8 cellular contexts compared by ENCODE assay signal in the genomic region with DNA sequence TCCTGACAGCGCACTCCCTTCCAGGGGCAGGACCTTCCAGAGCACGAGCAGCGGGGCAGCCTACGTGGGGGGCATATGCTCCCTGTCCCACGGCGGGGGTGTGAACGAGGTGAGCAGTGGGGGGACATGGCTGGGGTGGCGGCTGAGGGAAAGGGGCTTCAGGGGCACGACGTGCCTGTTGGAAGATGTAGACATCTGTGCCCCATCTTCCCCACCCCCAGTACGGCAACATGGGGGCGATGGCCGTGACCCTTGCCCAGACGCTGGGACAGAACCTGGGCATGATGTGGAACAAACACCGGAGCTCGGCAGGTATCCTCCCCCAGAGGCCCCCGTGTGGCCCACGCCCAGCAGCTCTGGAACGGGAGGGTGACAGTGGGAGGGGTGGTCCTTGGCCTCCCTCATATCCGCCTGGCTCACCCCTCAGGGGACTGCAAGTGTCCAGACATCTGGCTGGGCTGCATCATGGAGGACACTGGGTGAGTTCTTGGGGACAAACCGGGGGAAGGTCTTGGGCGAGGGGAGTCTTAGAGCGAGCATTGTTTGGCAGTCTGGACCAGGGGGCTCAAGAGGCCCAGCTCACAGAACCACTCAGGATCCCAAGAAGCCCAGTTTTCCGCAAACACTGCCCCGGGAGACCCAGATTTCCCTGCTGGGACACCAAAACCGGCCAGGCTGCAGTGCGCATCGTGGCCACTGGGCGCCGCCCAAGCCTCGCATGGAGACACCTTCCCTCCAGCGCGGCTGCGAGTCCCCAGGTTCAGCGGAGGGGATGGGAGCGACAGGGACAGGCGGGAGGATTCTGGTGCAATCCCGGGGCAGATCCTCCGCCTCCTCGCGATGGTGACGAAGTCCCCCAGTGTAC. TPM values are rescaled to one million over a fixed set of nuclear protein-coding genes. Genes with fewer than 3 reads are reported as not detected.
DNase-seq lines count a peak whose midpoint lies in the region; ATAC-seq lines count a peak whose summit lies in the region.

No MANE protein-coding gene starts in this region.

- H4K8ac ChIP-seq in mesenchymal stem cell (ENCODE audit: low read length): no peak overlapping the region

- no peak overlapping the region for H2BK5ac ChIP-seq in mesenchymal stem cell (ENCODE audit: low read depth, low read length, poor library complexity, severe bottlenecking)

- H3K4ac ChIP-seq in mesenchymal stem cell (ENCODE audit: low read depth in 1 of 2, low read length in 2 of 2): no peak overlapping the region

- peaks cover 15% of the 10 kb centered on the region for H3K4me1 ChIP-seq in effector memory CD4-positive, alpha-beta T cell (ENCODE audit: control insufficient read depth, insufficient read depth, low read length, poor library complexity, severe bottlenecking)
- peaks cover 32% of the 10 kb centered on the region for H3K4me1 ChIP-seq in mesenchymal stem cell (ENCODE audit: control insufficient read depth, insufficient read depth, low read depth, low read length)

- H3K79me1 ChIP-seq in mesenchymal stem cell (replicated peaks; ENCODE audit: low read length, poor library complexity, severe bottlenecking): no peaks in the 10 kb centered on the region

- peak overlapping the region; percentile 18 for H3K9ac ChIP-seq in mesenchymal stem cell (ENCODE audit: low read length)

- H3K23ac ChIP-seq in mesenchymal stem cell (ENCODE audit: low read length in 2 of 2): peak overlapping the region in 1 of 2 experiments; percentile 42

- H3K4me3 ChIP-seq in GM08714 (ENCODE audit: low read length) (peak overlapping the region; percentile 57; the same call in 1 of the 2 replicates), mesenchymal stem cell (ENCODE audit: insufficient read depth in 1 of 2, low read depth in 1 of 2, low read length in 2 of 2) (peak overlapping the region; percentile 62 to 82)
- peak overlapping the region; percentile 65 for H3K4me3 ChIP-seq in effector memory CD4-positive, alpha-beta T cell (ENCODE audit: insufficient read depth, low read depth, low read length, poor library complexity, severe bottlenecking)

- ATAC-seq in GM19455 (IDR thresholded peaks at IDR 0.05; ENCODE audit: unreplicated experiment): no peak

- H2AK5ac ChIP-seq in mesenchymal stem cell (ENCODE audit: low read length, severe bottlenecking): no peak overlapping the region

- WGBS in mesenchymal stem cell: 43% methylated on average over 32 of the region's 42 CpGs

- H3K9me3 ChIP-seq in effector memory CD4-positive, alpha-beta T cell (ENCODE audit: control insufficient read depth, low read length): no peaks in the 10 kb centered on the region
- no peaks in the 10 kb centered on the region for H3K9me3 ChIP-seq in mesenchymal stem cell (ENCODE audit: control insufficient read depth, low read length)

- H3K27ac ChIP-seq in effector memory CD4-positive, alpha-beta T cell (ENCODE audit: insufficient read depth, low read length, poor library complexity, severe bottlenecking): no peak overlapping the region
- no peak overlapping the region for H3K27ac ChIP-seq in mesenchymal stem cell (ENCODE audit: low read length, poor library complexity, severe bottlenecking)

- H2AFZ ChIP-seq in mesenchymal stem cell (ENCODE audit: low read depth, low read length): peak overlapping the region; percentile 67

- no peak overlapping the region for H2BK12ac ChIP-seq in mesenchymal stem cell (ENCODE audit: low read length in 2 of 2)

- H3K36me3 ChIP-seq in effector memory CD4-positive, alpha-beta T cell (ENCODE audit: control insufficient read depth, insufficient read depth, low read length): no peaks in the 10 kb centered on the region
- peaks cover 0 to 7% of the 10 kb centered on the region in 2 experiments for H3K36me3 ChIP-seq in mesenchymal stem cell (ENCODE audit: control insufficient read depth in 1 of 2, insufficient read depth in 2 of 2, low read depth in 1 of 2, low read length in 2 of 2)

- no peak overlapping the region for H2BK15ac ChIP-seq in mesenchymal stem cell (ENCODE audit: low read depth, poor library complexity, severe bottlenecking)

- no peaks in the 10 kb centered on the region for H3K27me3 ChIP-seq in effector memory CD4-positive, alpha-beta T cell (replicated peaks; ENCODE audit: control insufficient read depth, insufficient read depth, low read length, poor library complexity, severe bottlenecking)
- H3K27me3 ChIP-seq in mesenchymal stem cell (ENCODE audit: control insufficient read depth in 1 of 2, insufficient read depth in 1 of 2, low read length in 2 of 2): peaks cover 4 to 44% of the 10 kb centered on the region in 2 experiments

- no peak overlapping the region for H2BK120ac ChIP-seq in mesenchymal stem cell (ENCODE audit: low read depth, low read length)

- H3K14ac ChIP-seq in mesenchymal stem cell (ENCODE audit: low read length in 2 of 2): peak overlapping the region in 1 of 2 experiments; percentile 19

- peak; percentile 73 for DNase-seq in HT1080 (ENCODE audit: low read depth)
- DNase-seq in NK-92 (lab: John Stamatoyannopoulos, UW; ENCODE audit: unreplicated experiment): peak; percentile 30
- peak; percentile 63 to 87 for DNase-seq in activated CD8-positive, alpha-beta memory T cell treated with anti-CD3 and anti-CD28 coated beads for 1 hour (ENCODE audit: extremely low read depth in 1 of 2, low read depth in 1 of 2)
- peak; percentile 59 to 75 (median 70) for DNase-seq in effector memory CD4-positive, alpha-beta T cell
- DNase-seq in mesenchymal stem cell: peak; percentile 80
- DNase-seq in stimulated activated CD8-positive, alpha-beta memory T cell treated with anti-CD3 and anti-CD28 coated beads, Interleukin-12 subunit alpha, Interleukin-12 subunit beta, amount 100 ng/mL, for 1 hour (ENCODE audit: low read depth): peak; percentile 81

- H3K18ac ChIP-seq in mesenchymal stem cell (ENCODE audit: low read depth in 1 of 2, low read length in 2 of 2): no peak overlapping the region

- H4K91ac ChIP-seq in mesenchymal stem cell (ENCODE audit: low read length): no peak overlapping the region

- H3K4me2 ChIP-seq in mesenchymal stem cell (ENCODE audit: low read length, poor library complexity, severe bottlenecking): peak overlapping the region; percentile 98

RNA-seq across cellular contexts. Expression of a gene that starts 15.7 kb away (rescaled TPM):
- 2.8 and 3.4 TPM in 2 replicates for total RNA-seq in HT1080 (2014; rRNA removed; shearing (Covaris generic))
- 1.7 and 2.9 TPM in 2 replicates for polyA plus RNA-seq in HT1080 (2015; cell fraction: cytosol; rRNA removed)
- 4.5 and 6.0 TPM in 2 replicates for polyA plus RNA-seq in HT1080 (2015; cell fraction: nucleus; rRNA removed)
- 0.30 TPM for polyA plus RNA-seq in mesenchymal stem cell (2013, experiment 1 of 2)
- 0.26 TPM for polyA plus RNA-seq in mesenchymal stem cell (2013, experiment 2 of 2)

RNA-seq across cellular contexts. Expression of a gene that starts 55.6 kb away (rescaled TPM):
- total RNA-seq in HT1080 (2014; rRNA removed; shearing (Covaris generic)): 26.0 and 42.7 TPM in 2 replicates
- 24.4 and 25.9 TPM in 2 replicates for polyA plus RNA-seq in HT1080 (2015; cell fraction: cytosol; rRNA removed)
- polyA plus RNA-seq in HT1080 (2015; cell fraction: nucleus; rRNA removed): 27.3 and 29.2 TPM in 2 replicates
- polyA plus RNA-seq in mesenchymal stem cell (2013, experiment 1 of 2): 18.0 TPM
- polyA plus RNA-seq in mesenchymal stem cell (2013, experiment 2 of 2): 18.6 TPM

Comparison
In these comparisons a context has a peak if more than half of its experiments do, and no peak if none do; other contexts are left out.
1. DNase-seq: peak in every context shown above with its lines; median percentile 81 in stimulated activated CD8-positive, alpha-beta memory T cell treated with anti-CD3 and anti-CD28 coated beads, Interleukin-12 subunit alpha, Interleukin-12 subunit beta, amount 100 ng/mL, for 1 hour; 80 in mesenchymal stem cell; 75 in activated CD8-positive, alpha-beta memory T cell treated with anti-CD3 and anti-CD28 coated beads for 1 hour; 73 in HT1080; 70 in effector memory CD4-positive, alpha-beta T cell; 30 in NK-92.